18 cellular contexts compared by ENCODE assay signal in genomic region chr19:1450735-1451669, GRCh38. TPM values are rescaled to one million over a fixed set of nuclear protein-coding genes. Genes with fewer than 3 reads are reported as not detected.
DNase-seq lines count a peak whose midpoint lies in the region; ATAC-seq, FAIRE-seq and TF ChIP-seq lines count a peak whose summit lies in the region.
"Had no signal": no experiment of that assay in that cellular context is flagged by ENCODE, and none has a peak within 500 bp of the region (broad histone marks: within the 10 kb centered on the region; RNA-seq: fewer than 3 reads in every experiment).

No MANE protein-coding gene starts in this region.

- peak overlapping the region in 2 of 3 experiments; percentile 29 to 58; a peak in 2 of 7 replicates for H3K27ac Mint-ChIP-seq in H9
- peak overlapping the region in 1 of 6 donors; percentile 37 for H3K27ac Mint-ChIP-seq in naive B cell
- H3K27ac Mint-ChIP-seq: stimulated activated memory B cell treated with anti-CD40 and anti-IgM and Interleukin-4, amounts not matched to agents 10 μg/mL and 1 μg/mL and 100 μg/mL, for 72 hours had no signal

- CTCF ChIA-PET in A549 (lab: Yijun Ruan, JAX) (interaction anchor here (0.6 kb wide), 1 partner anchor 118 kb away, joined by 8 read pairs; no protein-coding TSS in a partner anchor), A673 (lab: Charles Lee) (no interaction called here)

- H3K23ac ChIP-seq in H9 (ENCODE audit: insufficient read length, low read depth, low read length), result no peak overlapping the region

- H3K14ac ChIP-seq in H9 (ENCODE audit: insufficient read depth, low read length), result no peak overlapping the region

- TF ChIP-seq CTCF in A549 (IDR thresholded peaks at IDR 0.05), result no peak
- no peak for TF ChIP-seq CTCF in H9 (conservative IDR thresholded peaks at IDR 0.05)
- TF ChIP-seq CTCF in gastrocnemius medialis (IDR thresholded peaks at IDR 0.05 in 4 of 5, conservative IDR thresholded peaks at IDR 0.05 in 1 of 5), result no peak
- no peak for TF ChIP-seq CTCF in esophagus squamous epithelium (IDR thresholded peaks at IDR 0.05)
- TF ChIP-seq CTCF in A673 (conservative IDR thresholded peaks at IDR 0.05; ENCODE audit: low read depth, low read length), result no peak

- H3K79me1 ChIP-seq in H9 (ENCODE audit: insufficient read depth, low read depth, low read length, poor library complexity, severe bottlenecking), result no peaks in the 10 kb centered on the region

- H4K91ac ChIP-seq in H9 (ENCODE audit: insufficient read length, low read depth, low read length), result no peak overlapping the region

- H3K23me2 ChIP-seq in H9 (ENCODE audit: insufficient read length, low read depth, low read length, poor library complexity, severe bottlenecking), result peaks cover 15% of the 10 kb centered on the region

- H3K36me3 Mint-ChIP-seq in H9 (ENCODE audit: insufficient read depth in 1 of 3, low read depth in 3 of 3) (peaks cover 0 to 2% (median 0%) of the 10 kb centered on the region in 3 experiments; a peak in 1 of 7 replicates), naive B cell (peaks cover 0 to 23% of the 10 kb centered on the region in 2 donors)
- H3K36me3 Mint-ChIP-seq: stimulated activated memory B cell treated with anti-CD40 and anti-IgM and Interleukin-4, amounts not matched to agents 10 μg/mL and 1 μg/mL and 100 μg/mL, for 72 hours had no signal

- no peak overlapping the region for H3K4me3 ChIP-seq in A549
- H3K4me3 ChIP-seq in gastrocnemius medialis, result no peak overlapping the region
- H3K4me3 ChIP-seq in esophagus squamous epithelium, result no peak overlapping the region
- H3K4me3 ChIP-seq in A673 (ENCODE audit: low read depth, low read length, poor library complexity, severe bottlenecking), result no peak overlapping the region
- H3K4me3 ChIP-seq: MG63, skin epidermis had no signal

- no peak overlapping the region for H2BK20ac ChIP-seq in H9 (ENCODE audit: low read depth, low read length, poor library complexity, severe bottlenecking)

- intact Hi-C loops in gastrocnemius medialis (cut with DNase I; ENCODE audit: low total_unique reads) (no loop called here), esophagus squamous epithelium (cut with DNase I) (loop anchor here (10.0 kb wide), 1 partner anchor 166 kb away; the partner anchor contains the start of gene EFNA2), A673 (cut with micrococcal nuclease; ENCODE audit: unreplicated experiment) (no loop called here)

- POLR2A ChIA-PET in A549 (lab: Yijun Ruan, JAX) (no interaction called here), A673 (lab: Charles Lee; ENCODE audit: low non-redundant PET) (interaction anchor here (0.6 kb wide), 1 partner anchor 40 kb away, joined by 13 read pairs; the partner anchor contains the start of gene REEP6)

- H4K5ac ChIP-seq in H9 (ENCODE audit: insufficient read length, low read depth, low read length), result no peak overlapping the region

- H2BK12ac ChIP-seq in H9 (ENCODE audit: insufficient read length, low read depth, low read length), result no peak overlapping the region

- no peaks in the 10 kb centered on the region for H3K36me3 ChIP-seq in gastrocnemius medialis
- H3K36me3 ChIP-seq in esophagus squamous epithelium, result no peaks in the 10 kb centered on the region
- H3K36me3 ChIP-seq in A673 (ENCODE audit: insufficient read depth, low read length, poor library complexity, severe bottlenecking), result no peaks in the 10 kb centered on the region
- H3K36me3 ChIP-seq: brain microvascular endothelial cell, MG63, SJCRH30 had no signal

- ATAC-seq in A549, result no peak
- ATAC-seq in naive B cell (ENCODE audit: low read depth in 2 of 2), result no peak
- no peak for ATAC-seq in gastrocnemius medialis
- ATAC-seq: stimulated activated memory B cell treated with anti-CD40 and anti-IgM and Interleukin-4, amounts not matched to agents 10 μg/mL and 1 μg/mL and 100 μg/mL, for 72 hours had no signal

- H2BK120ac ChIP-seq in H9 (ENCODE audit: low read depth, low read length, poor library complexity, severe bottlenecking), result no peak overlapping the region

- H3K79me2 ChIP-seq in H9 (ENCODE audit: insufficient read depth, low read length), result no peaks in the 10 kb centered on the region

- peaks cover 22% of the 10 kb centered on the region; the same call in 2 of the 3 replicates for H3K4me1 ChIP-seq in A549
- H3K4me1 ChIP-seq in H9 (ENCODE audit: insufficient read depth, low read length), result no peaks in the 10 kb centered on the region; the same call in 1 of the 2 replicates
- H3K4me1 ChIP-seq in gastrocnemius medialis, result peaks cover 0 to 9% of the 10 kb centered on the region in 2 donors
- H3K4me1 ChIP-seq in esophagus squamous epithelium, result peaks cover 23 to 55% (median 24%) of the 10 kb centered on the region in 3 donors
- H3K4me1 ChIP-seq in A673 (ENCODE audit: insufficient read depth, low read length, poor library complexity, severe bottlenecking), result peaks cover 24% of the 10 kb centered on the region

- in situ Hi-C loops in gastrocnemius medialis (cut with MboI; ENCODE audit: low sequenced_read_pairs in 4 of 4), result no loop called here

- H3K4me2 ChIP-seq in A549 (no peak overlapping the region), H9 (ENCODE audit: insufficient read depth, insufficient read length, low read length) (no peak overlapping the region)

- no peak overlapping the region for H2AK5ac ChIP-seq in H9 (ENCODE audit: insufficient read length, low read length)

- H3K9me3 Mint-ChIP-seq in H9, result no peaks in the 10 kb centered on the region; a peak in 1 of 5 replicates
- H3K9me3 Mint-ChIP-seq in naive B cell, result peaks cover 0 to 3% (median 2%) of the 10 kb centered on the region in 7 donors
- H3K9me3 Mint-ChIP-seq: stimulated activated memory B cell treated with anti-CD40 and anti-IgM and Interleukin-4, amounts not matched to agents 10 μg/mL and 1 μg/mL and 100 μg/mL, for 72 hours had no signal

- no peak overlapping the region for H3K9ac ChIP-seq in H9 (ENCODE audit: extremely low read depth, insufficient read length, low read length)

- H2BK5ac ChIP-seq in H9 (ENCODE audit: insufficient read length, low read length), result no peak overlapping the region

- DNase-seq in A549 (ENCODE audit: low read depth in 1 of 2, low spot score in 1 of 2) (no peak), H9 (no peak), caudate nucleus (lab: John Stamatoyannopoulos, UW) (peak in 35 of 61 donors; percentile 13 to 78 (median 54)), naive B cell (no peak), gastrocnemius medialis (no peak), esophagus squamous epithelium (lab: John Stamatoyannopoulos, UW) (no peak), A673 (ENCODE audit: low spot score) (no peak), NCI-H1105 treated with DMSO at 0.1 percent for 48 hours (lab: John Stamatoyannopoulos, UW) (no peak)
- DNase-seq: activated effector memory CD4-positive, alpha-beta T cell treated with anti-CD3 and anti-CD28 coated beads, Interleukin-2, amount 50 U/mL, for 16 hours; brain microvascular endothelial cell; DMS153; effector memory CD4-positive, alpha-beta T cell; foreskin melanocyte; mesendoderm; MG63; SJCRH30 had no signal

- no peak for TF ChIP-seq RAD21 in A549 (conservative IDR thresholded peaks at IDR 0.05 in 1 of 2, IDR thresholded peaks at IDR 0.05 in 1 of 2)

- no peak overlapping the region for H3K56ac ChIP-seq in H9 (ENCODE audit: insufficient read length, low read depth, low read length)

- no peak overlapping the region for H4K8ac ChIP-seq in H9 (replicated peaks; ENCODE audit: insufficient read length, low read depth, low read length)

- no peak overlapping the region for H2BK15ac ChIP-seq in H9 (ENCODE audit: low read depth, low read length)

- H3K27ac ChIP-seq in A549 (no peak overlapping the region), H9 (ENCODE audit: insufficient read length, low read depth, low read length) (no peak overlapping the region), caudate nucleus (ENCODE audit: low read depth, low read length) (peak overlapping the region; percentile 94), gastrocnemius medialis (no peak overlapping the region), esophagus squamous epithelium (no peak overlapping the region), A673 (ENCODE audit: low read depth, low read length, poor library complexity, severe bottlenecking) (no peak overlapping the region)
- H3K27ac ChIP-seq: brain microvascular endothelial cell, SJCRH30, skin epidermis had no signal

- H3K27me3 ChIP-seq in H9 (ENCODE audit: insufficient read depth, low read length), result peaks cover 24% of the 10 kb centered on the region; the same call in 1 of the 2 replicates
- H3K27me3 ChIP-seq in gastrocnemius medialis, result peaks cover 92 to 97% (median 94%) of the 10 kb centered on the region in 3 donors
- H3K27me3 ChIP-seq in esophagus squamous epithelium, result peaks cover 49 to 100% (median 61%) of the 10 kb centered on the region in 4 donors
- peaks cover 45% of the 10 kb centered on the region for H3K27me3 ChIP-seq in A673 (replicated peaks; ENCODE audit: insufficient read depth, low read depth, low read length, poor library complexity)
- H3K27me3 ChIP-seq: MG63 had no signal

- H4K20me1 ChIP-seq in H9 (ENCODE audit: control insufficient read depth, insufficient read depth, insufficient read length), result no peaks in the 10 kb centered on the region

- H3K9me3 ChIP-seq in A549, result no peaks in the 10 kb centered on the region
- no peaks in the 10 kb centered on the region for H3K9me3 ChIP-seq in H9 (ENCODE audit: control insufficient read depth, low read depth, low read length)
- H3K9me3 ChIP-seq in gastrocnemius medialis, result no peaks in the 10 kb centered on the region
- no peaks in the 10 kb centered on the region for H3K9me3 ChIP-seq in esophagus squamous epithelium
- no peaks in the 10 kb centered on the region for H3K9me3 ChIP-seq in A673 (ENCODE audit: low read depth, low read length, poor library complexity, severe bottlenecking)
- H3K9me3 ChIP-seq: MG63, SJCRH30 had no signal

- TF ChIP-seq POLR2A in A549 (IDR thresholded peaks at IDR 0.05; ENCODE audit: low read length), result no peak
- no peak for TF ChIP-seq POLR2A in gastrocnemius medialis (IDR thresholded peaks at IDR 0.05)
- TF ChIP-seq POLR2A in esophagus squamous epithelium (IDR thresholded peaks at IDR 0.05), result no peak

- H3K4me1 Mint-ChIP-seq in H9, result peaks cover 13 to 47% of the 10 kb centered on the region in 2 experiments
- peaks cover 36 to 41% (median 39%) of the 10 kb centered on the region in 3 donors for H3K4me1 Mint-ChIP-seq in naive B cell

- no peak overlapping the region for H3T11ph ChIP-seq in H9 (ENCODE audit: low read length)

- 59% methylated on average over 14 of the region's 21 CpGs for WGBS in A549 (ENCODE audit: missing lambda C conversion rate)
- WGBS in H9 (ENCODE audit: extremely low coverage, insufficient read length, low lambda C conversion rate), result no CpG with 5 or more reads among the region's 21 CpGs
- WGBS in esophagus squamous epithelium, 2 donors, result 53 to 54% methylated on average over 11 to 12 of the region's 21 CpGs

- H3K4ac ChIP-seq in H9 (ENCODE audit: low read depth, low read length), result no peak overlapping the region

- no peak overlapping the region for H3K18ac ChIP-seq in H9 (ENCODE audit: insufficient read length, low read depth, low read length)

- H3K4me3 Mint-ChIP-seq in H9 (peak overlapping the region; percentile 39 to 74), naive B cell (peak overlapping the region in 5 of 8 donors; percentile 5 to 69 (median 43))
- H3K4me3 Mint-ChIP-seq: stimulated activated memory B cell treated with anti-CD40 and anti-IgM and Interleukin-4, amounts not matched to agents 10 μg/mL and 1 μg/mL and 100 μg/mL, for 72 hours had no signal

- no peak overlapping the region for H2AFZ ChIP-seq in H9 (ENCODE audit: low read length)

- H3K27me3 Mint-ChIP-seq in H9 (ENCODE audit: low read depth) (peaks cover 92% of the 10 kb centered on the region), naive B cell (peaks cover 24 to 82% (median 76%) of the 10 kb centered on the region in 3 donors)

- TF ChIP-seq EP300 in A549 (IDR thresholded peaks at IDR 0.05), result no peak

- no TSS peak for BruUV-seq in A673 (replicated peaks; lab: Mats Ljungman, UMichigan)

- FAIRE-seq in A549 (lab: Jason Lieb, UNC), result no peak

RNA-seq across cellular contexts. Expression of gene APC2, which starts 1.1 kb away (rescaled TPM):
- polyA plus RNA-seq in A549 (2011; rRNA removed) (0.32 and 0.36 TPM in 2 replicates), A549 (2017; fragmentation: RNase III; extraction: RNeasy Plus Mini Kit Qiagen cat#74134 plus additional on column Dnase treatment) (1.3 to 1.6 TPM (median 1.6 TPM) in 3 replicates), naive B cell (ENCODE audit: low read depth in 6 of 6) (under 1 TPM in 1 of 6 donors, not detected in 5; 0.03 TPM)
- 1.2 and 1.5 TPM in 2 replicates for polyA plus RNA-seq in A549 (2012; cell fraction: cytosol; rRNA removed)
- 1.8 and 3.5 TPM in 2 replicates for polyA plus RNA-seq in A549 (2012; cell fraction: nucleus; rRNA removed)
- polyA minus RNA-seq in A549 (2011; rRNA and poly(A)+ RNA removed), result 0.68 and 1.0 TPM in 2 replicates
- total RNA-seq in H9 (2021) (0.68 and 2.0 TPM in 2 replicates), gastrocnemius medialis (under 1 TPM in 1 of 4 donors, not detected in 3; 0.04 TPM), esophagus squamous epithelium (under 1 TPM in 1 of 4 donors, not detected in 3; under 0.01 TPM), A673 (2021) (1.3 and 1.9 TPM in 2 replicates)

RNA-seq across cellular contexts. Expression of gene RPS15, which starts 12.8 kb away (rescaled TPM):
- polyA plus RNA-seq in A549 (2011; rRNA removed) (485 and 525 TPM in 2 replicates), A549 (2017; fragmentation: RNase III; extraction: RNeasy Plus Mini Kit Qiagen cat#74134 plus additional on column Dnase treatment) (1,370 to 1,458 TPM (median 1,378 TPM) in 3 replicates), naive B cell (ENCODE audit: low read depth in 6 of 6) (1,000 to 10,000 TPM; 2,496 to 3,315 (median 3,022) TPM)
- polyA plus RNA-seq in A549 (2012; cell fraction: cytosol; rRNA removed), result 2,687 and 2,770 TPM in 2 replicates
- polyA plus RNA-seq in A549 (2012; cell fraction: nucleus; rRNA removed), result 2,142 and 3,339 TPM in 2 replicates
- 298 and 489 TPM in 2 replicates for polyA minus RNA-seq in A549 (2011; rRNA and poly(A)+ RNA removed)
- total RNA-seq in H9 (2021) (1,628 and 1,677 TPM in 2 replicates), gastrocnemius medialis (1,000 to 10,000 TPM; 2,323 to 3,835 (median 2,607) TPM), esophagus squamous epithelium (1,000 to 10,000 TPM; 2,502 to 3,774 (median 3,129) TPM), A673 (2021) (1,685 and 1,696 TPM in 2 replicates)

RNA-seq across cellular contexts. Expression of gene C19orf25, which starts 28.0 kb away (rescaled TPM):
- 6.5 and 8.2 TPM in 2 replicates for polyA plus RNA-seq in A549 (2011; rRNA removed)
- 21.1 and 30.9 TPM in 2 replicates for polyA plus RNA-seq in A549 (2012; cell fraction: cytosol; rRNA removed)
- polyA plus RNA-seq in A549 (2012; cell fraction: nucleus; rRNA removed), result 25.1 and 28.4 TPM in 2 replicates
- polyA plus RNA-seq in A549 (2017; fragmentation: RNase III; extraction: RNeasy Plus Mini Kit Qiagen cat#74134 plus additional on column Dnase treatment), result 17.1 to 20.7 TPM (median 18.9 TPM) in 3 replicates
- 5.0 and 6.4 TPM in 2 replicates for polyA minus RNA-seq in A549 (2011; rRNA and poly(A)+ RNA removed)
- total RNA-seq in H9 (2021), result 30.3 and 36.8 TPM in 2 replicates
- polyA plus RNA-seq in naive B cell (ENCODE audit: low read depth in 6 of 6), result 10 to 100 TPM; 39.0 to 78.2 (median 46.9) TPM
- 10 to 100 TPM; 18.7 to 25.7 (median 19.9) TPM for total RNA-seq in gastrocnemius medialis
- 10 to 100 TPM; 17.8 to 24.5 (median 23.0) TPM for total RNA-seq in esophagus squamous epithelium
- 35.0 and 37.1 TPM in 2 replicates for total RNA-seq in A673 (2021)

RNA-seq across cellular contexts. Expression of gene PCSK4, which starts 39.1 kb away (rescaled TPM):
- polyA plus RNA-seq in A549 (2011; rRNA removed), result 0.76 and 1.0 TPM in 2 replicates
- 2.1 and 2.2 TPM in 2 replicates for polyA plus RNA-seq in A549 (2012; cell fraction: cytosol; rRNA removed)
- 17.3 and 28.8 TPM in 2 replicates for polyA plus RNA-seq in A549 (2012; cell fraction: nucleus; rRNA removed)
- polyA plus RNA-seq in A549 (2017; fragmentation: RNase III; extraction: RNeasy Plus Mini Kit Qiagen cat#74134 plus additional on column Dnase treatment), result 1.2 to 3.7 TPM (median 2.1 TPM) in 3 replicates
- polyA minus RNA-seq in A549 (2011; rRNA and poly(A)+ RNA removed), result 0.45 and 2.3 TPM in 2 replicates
- total RNA-seq in H9 (2021), result 5.8 and 9.1 TPM in 2 replicates
- under 1 TPM in 1 of 6 donors, not detected in 5; 0.09 TPM for polyA plus RNA-seq in naive B cell (ENCODE audit: low read depth in 6 of 6)
- under 1 TPM; 0.12 to 0.60 (median 0.37) TPM for total RNA-seq in gastrocnemius medialis
- 1 to 10 TPM in 2 of 4 donors, under 1 TPM in 2; 0.35 to 5.5 (median 1.1) TPM for total RNA-seq in esophagus squamous epithelium
- total RNA-seq in A673 (2021), result 7.2 and 11.1 TPM in 2 replicates

RNA-seq across cellular contexts. Expression of gene REEP6, which starts 40.0 kb away (rescaled TPM):
- polyA plus RNA-seq in A549 (2011; rRNA removed) (1.5 and 1.8 TPM in 2 replicates), A549 (2017; fragmentation: RNase III; extraction: RNeasy Plus Mini Kit Qiagen cat#74134 plus additional on column Dnase treatment) (3.6 to 4.8 TPM (median 4.3 TPM) in 3 replicates), naive B cell (ENCODE audit: low read depth in 6 of 6) (1 to 10 TPM in 2 of 6 donors, under 1 TPM in 4; 0.72 to 1.4 (median 0.90) TPM)
- 2.7 and 4.1 TPM in 2 replicates for polyA plus RNA-seq in A549 (2012; cell fraction: cytosol; rRNA removed)
- polyA plus RNA-seq in A549 (2012; cell fraction: nucleus; rRNA removed), result 2.5 and 3.1 TPM in 2 replicates
- 2.1 and 3.5 TPM in 2 replicates for polyA minus RNA-seq in A549 (2011; rRNA and poly(A)+ RNA removed)
- total RNA-seq in H9 (2021) (10.4 and 10.5 TPM in 2 replicates), gastrocnemius medialis (1 to 10 TPM; 1.1 to 2.3 (median 1.5) TPM), esophagus squamous epithelium (10 to 100 TPM in 2 of 4 donors, 1 to 10 TPM in 2; 5.7 to 13.8 (median 9.4) TPM), A673 (2021) (4.7 and 6.8 TPM in 2 replicates)

Comparison
In these comparisons a context has a peak if more than half of its experiments do, and no peak if none do; other contexts are left out.
1. DNase-seq: peak in caudate nucleus (35 of 61); none in A549 (0 of 2), H9 (single experiment), naive B cell (single experiment), gastrocnemius medialis (0 of 2), esophagus squamous epithelium (single experiment), A673 (single experiment) and NCI-H1105 treated with DMSO at 0.1 percent for 48 hours (single experiment).